In the genomic region with DNA sequence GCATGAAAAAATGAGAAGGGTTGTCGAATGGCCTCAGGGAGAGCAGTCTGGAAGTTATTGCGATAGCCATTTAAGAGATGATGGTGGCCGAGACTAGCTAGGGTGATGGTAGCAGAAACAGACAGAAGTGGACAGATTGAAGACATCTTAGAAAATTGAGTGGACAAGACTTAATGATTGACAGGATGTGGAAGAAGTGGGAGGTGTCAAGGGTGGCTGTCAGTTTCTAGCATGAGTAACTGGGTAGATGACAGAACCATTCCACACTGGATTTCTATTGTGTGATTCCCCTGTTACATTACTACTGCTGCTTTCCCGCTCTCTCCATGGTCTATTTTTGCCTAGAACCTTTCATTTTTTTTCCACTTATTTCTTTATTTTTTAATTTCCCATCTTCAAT, we compare ENCODE assay signal across 20 cellular contexts. TPM values are rescaled to one million over a fixed set of nuclear protein-coding genes. Genes with fewer than 3 reads are reported as not detected.
A peak's percentile ranks its signal among the peaks of the same experiment; 100 is the strongest.
DNase-seq lines count a peak whose midpoint lies in the region; ATAC-seq and TF ChIP-seq lines count a peak whose summit lies in the region.
"Had no signal": no experiment of that assay in that cellular context is flagged by ENCODE, and none has a peak within 500 bp of the region (broad histone marks: within the 10 kb centered on the region; RNA-seq: fewer than 3 reads in every experiment).

No MANE protein-coding gene starts in this region.

- H3K4me3 Mint-ChIP-seq in activated CD8-positive, alpha-beta T cell treated with anti-CD3 and anti-CD28 coated beads for 36 hours: no peak overlapping the region
- H3K4me3 Mint-ChIP-seq in activated CD8-positive, alpha-beta T cell treated with anti-CD3 and anti-CD28 coated beads, Interleukin-2, amount 10 ng/mL, durations not matched to agents 7 days and 5 days: no peak overlapping the region
- H3K4me3 Mint-ChIP-seq in central memory CD8-positive, alpha-beta T cell: no peak overlapping the region
- H3K4me3 Mint-ChIP-seq: CD14-positive monocyte had no signal

- POLR2A ChIA-PET in activated CD8-positive, alpha-beta T cell treated with anti-CD3 and anti-CD28 coated beads for 36 hours (lab: Charles Lee): no interaction called here
- POLR2A ChIA-PET in activated CD8-positive, alpha-beta T cell treated with anti-CD3 and anti-CD28 coated beads, Interleukin-2, amount 10 ng/mL, durations not matched to agents 7 days and 5 days (lab: Charles Lee): interaction anchor here (1.9 kb wide), 1 partner anchor 13 kb away, joined by 7 read pairs; a partner anchor contains a TSS
- POLR2A ChIA-PET in HEK293T (lab: Yijun Ruan, JAX): no interaction called here

- intact Hi-C loops in activated CD8-positive, alpha-beta T cell treated with anti-CD3 and anti-CD28 coated beads for 36 hours (cut with micrococcal nuclease): no loop called here

- peak; percentile 53 for ATAC-seq in activated CD8-positive, alpha-beta T cell treated with anti-CD3 and anti-CD28 coated beads for 36 hours
- no peak for ATAC-seq in activated CD8-positive, alpha-beta T cell treated with anti-CD3 and anti-CD28 coated beads, Interleukin-2, amount 10 ng/mL, durations not matched to agents 7 days and 5 days
- ATAC-seq in central memory CD8-positive, alpha-beta T cell (replicated peaks; ENCODE audit: extremely low read depth, poor library complexity, severe bottlenecking): no peak

- H3K9me3 Mint-ChIP-seq in activated CD8-positive, alpha-beta T cell treated with anti-CD3 and anti-CD28 coated beads for 36 hours: no peaks in the 10 kb centered on the region
- H3K9me3 Mint-ChIP-seq in activated CD8-positive, alpha-beta T cell treated with anti-CD3 and anti-CD28 coated beads, Interleukin-2, amount 10 ng/mL, durations not matched to agents 7 days and 5 days (ENCODE audit: insufficient read depth): no peaks in the 10 kb centered on the region
- H3K9me3 Mint-ChIP-seq in central memory CD8-positive, alpha-beta T cell: no peaks in the 10 kb centered on the region
- H3K9me3 Mint-ChIP-seq: CD14-positive monocyte had no signal

- CTCF ChIA-PET in activated CD8-positive, alpha-beta T cell treated with anti-CD3 and anti-CD28 coated beads for 36 hours (lab: Charles Lee): interaction anchor here (3.4 kb wide), 1 partner anchor 10 kb away, joined by 14 read pairs; no protein-coding TSS in a partner anchor
- CTCF ChIA-PET in activated CD8-positive, alpha-beta T cell treated with anti-CD3 and anti-CD28 coated beads, Interleukin-2, amount 10 ng/mL, durations not matched to agents 7 days and 5 days (lab: Charles Lee): interaction anchor here (0.7 to 1.6 kb wide), 3 partner anchors 9 to 983 kb away, joined by 3 to 7 read pairs (median 3); a partner anchor contains a TSS
- CTCF ChIA-PET in HEK293T (lab: Yijun Ruan, JAX): no interaction called here

- H3K27me3 Mint-ChIP-seq in activated CD8-positive, alpha-beta T cell treated with anti-CD3 and anti-CD28 coated beads for 36 hours: no peaks in the 10 kb centered on the region
- no peaks in the 10 kb centered on the region for H3K27me3 Mint-ChIP-seq in activated CD8-positive, alpha-beta T cell treated with anti-CD3 and anti-CD28 coated beads, Interleukin-2, amount 10 ng/mL, durations not matched to agents 7 days and 5 days (ENCODE audit: low read depth)
- no peaks in the 10 kb centered on the region for H3K27me3 Mint-ChIP-seq in central memory CD8-positive, alpha-beta T cell

- peaks cover 34% of the 10 kb centered on the region for H3K36me3 Mint-ChIP-seq in activated CD8-positive, alpha-beta T cell treated with anti-CD3 and anti-CD28 coated beads for 36 hours (ENCODE audit: low read depth)
- H3K36me3 Mint-ChIP-seq in activated CD8-positive, alpha-beta T cell treated with anti-CD3 and anti-CD28 coated beads, Interleukin-2, amount 10 ng/mL, durations not matched to agents 7 days and 5 days (ENCODE audit: low read depth): peaks cover 68% of the 10 kb centered on the region
- peaks cover 67% of the 10 kb centered on the region for H3K36me3 Mint-ChIP-seq in central memory CD8-positive, alpha-beta T cell (ENCODE audit: insufficient read depth)

- DNase-seq in activated CD8-positive, alpha-beta T cell treated with anti-CD3 and anti-CD28 coated beads for 36 hours: no peak
- no peak for DNase-seq in activated CD8-positive, alpha-beta T cell treated with anti-CD3 and anti-CD28 coated beads, Interleukin-2, amount 10 ng/mL, durations not matched to agents 7 days and 5 days
- DNase-seq in HEK293T (ENCODE audit: extremely low spot score): no peak
- no peak for DNase-seq in central memory CD8-positive, alpha-beta T cell (ENCODE audit: low spot score in 2 of 2)
- no peak for DNase-seq in stimulated activated naive CD4-positive, alpha-beta T cell treated with Interleukin-2 at 50 U/mL for 16 hours (lab: John Stamatoyannopoulos, UW)
- no peak for DNase-seq in iPS-NIHi7 (ENCODE audit: extremely low spot score)
- DNase-seq: 8988T, DMS79, KBM-7, NCI-H1105 treated with DMSO at 0.1 percent for 48 hours, NCI-H187, NCI-H2107, NCI-H2227 treated with DMSO at 0.1 percent for 48 hours, NCI-H510A treated with DMSO at 0.1 percent for 48 hours, NCI-H774, OCI-M1, RPMI8226, SHP77 treated with DMSO at 0.1 percent for 48 hours had no signal

- TF ChIP-seq CTCF in activated CD8-positive, alpha-beta T cell treated with anti-CD3 and anti-CD28 coated beads for 36 hours (IDR thresholded peaks at IDR 0.05): no peak

- H3K4me1 Mint-ChIP-seq in activated CD8-positive, alpha-beta T cell treated with anti-CD3 and anti-CD28 coated beads for 36 hours (ENCODE audit: low read depth): peaks cover 11% of the 10 kb centered on the region
- peaks cover 4% of the 10 kb centered on the region for H3K4me1 Mint-ChIP-seq in activated CD8-positive, alpha-beta T cell treated with anti-CD3 and anti-CD28 coated beads, Interleukin-2, amount 10 ng/mL, durations not matched to agents 7 days and 5 days (ENCODE audit: low read depth)
- H3K4me1 Mint-ChIP-seq in central memory CD8-positive, alpha-beta T cell: peaks cover 6% of the 10 kb centered on the region
- H3K4me1 Mint-ChIP-seq: CD14-positive monocyte had no signal

- no peak overlapping the region for H3K27ac Mint-ChIP-seq in activated CD8-positive, alpha-beta T cell treated with anti-CD3 and anti-CD28 coated beads for 36 hours
- H3K27ac Mint-ChIP-seq in activated CD8-positive, alpha-beta T cell treated with anti-CD3 and anti-CD28 coated beads, Interleukin-2, amount 10 ng/mL, durations not matched to agents 7 days and 5 days: no peak overlapping the region
- H3K27ac Mint-ChIP-seq in central memory CD8-positive, alpha-beta T cell (ENCODE audit: low read depth): peak overlapping the region; percentile 16

TF ChIP-seq in HEK293T, 16 proteins besides CTCF, POLR2A, EP300 and RAD21:
- no peak for TF ChIP-seq SP1 (IDR thresholded peaks at IDR 0.05)
- TF ChIP-seq, protein P1, sequence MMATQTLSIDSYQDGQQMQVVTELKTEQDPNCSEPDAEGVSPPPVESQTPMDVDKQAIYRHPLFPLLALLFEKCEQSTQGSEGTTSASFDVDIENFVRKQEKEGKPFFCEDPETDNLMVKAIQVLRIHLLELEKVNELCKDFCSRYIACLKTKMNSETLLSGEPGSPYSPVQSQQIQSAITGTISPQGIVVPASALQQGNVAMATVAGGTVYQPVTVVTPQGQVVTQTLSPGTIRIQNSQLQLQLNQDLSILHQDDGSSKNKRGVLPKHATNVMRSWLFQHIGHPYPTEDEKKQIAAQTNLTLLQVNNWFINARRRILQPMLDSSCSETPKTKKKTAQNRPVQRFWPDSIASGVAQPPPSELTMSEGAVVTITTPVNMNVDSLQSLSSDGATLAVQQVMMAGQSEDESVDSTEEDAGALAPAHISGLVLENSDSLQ (IDR thresholded peaks at IDR 0.05): peak; percentile 68
TF ChIP-seq in HEK293T: peak in this region for 1.

RNA-seq across cellular contexts. Expression of a gene that starts 12.6 kb away (rescaled TPM):
- total RNA-seq in activated CD8-positive, alpha-beta T cell treated with anti-CD3 and anti-CD28 coated beads for 36 hours: 10 to 100 TPM; 64.6 to 74.2 TPM
- total RNA-seq in activated CD8-positive, alpha-beta T cell treated with anti-CD3 and anti-CD28 coated beads, Interleukin-2, amount 10 ng/mL, durations not matched to agents 7 days and 5 days: 10 to 100 TPM; 83.0 to 85.5 TPM

RNA-seq across cellular contexts. Expression of a gene that starts 12.8 kb away (rescaled TPM):
- 10 to 100 TPM; 37.4 to 38.9 TPM for total RNA-seq in activated CD8-positive, alpha-beta T cell treated with anti-CD3 and anti-CD28 coated beads for 36 hours
- 10 to 100 TPM; 38.8 to 39.8 TPM for total RNA-seq in activated CD8-positive, alpha-beta T cell treated with anti-CD3 and anti-CD28 coated beads, Interleukin-2, amount 10 ng/mL, durations not matched to agents 7 days and 5 days

RNA-seq across cellular contexts. Expression of a gene that starts 13.0 kb away (rescaled TPM):
- 10 to 100 TPM; 55.6 to 61.6 TPM for total RNA-seq in activated CD8-positive, alpha-beta T cell treated with anti-CD3 and anti-CD28 coated beads for 36 hours
- 10 to 100 TPM; 95.5 to 96.3 TPM for total RNA-seq in activated CD8-positive, alpha-beta T cell treated with anti-CD3 and anti-CD28 coated beads, Interleukin-2, amount 10 ng/mL, durations not matched to agents 7 days and 5 days

RNA-seq across cellular contexts. Expression of a gene that starts 37.5 kb away (rescaled TPM):
- total RNA-seq in activated CD8-positive, alpha-beta T cell treated with anti-CD3 and anti-CD28 coated beads for 36 hours: not detected
- total RNA-seq in activated CD8-positive, alpha-beta T cell treated with anti-CD3 and anti-CD28 coated beads, Interleukin-2, amount 10 ng/mL, durations not matched to agents 7 days and 5 days: not detected
- total RNA-seq: H1 had no signal
